Comparison of ENCODE assay signal across 9 cellular contexts in the genomic region with DNA sequence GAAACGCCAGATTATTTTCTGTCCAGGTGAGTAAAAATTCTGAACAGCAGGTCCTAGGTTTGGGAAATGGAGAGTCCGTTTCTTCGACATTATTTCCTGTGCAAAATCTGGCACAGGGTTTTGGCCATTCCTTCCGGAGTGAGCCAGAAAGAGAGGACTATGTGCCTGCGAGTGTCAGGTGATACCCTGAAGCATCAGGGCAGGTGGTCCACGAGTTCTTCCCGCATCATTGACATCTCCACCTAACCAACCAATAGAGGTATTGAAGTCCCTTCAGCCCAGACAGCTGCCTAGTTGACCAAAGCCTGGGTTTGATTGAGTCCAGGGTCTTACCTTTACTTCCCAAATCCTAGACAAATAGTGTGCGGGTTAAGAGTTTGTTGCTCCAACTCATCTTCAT. TPM values are rescaled to one million over a fixed set of nuclear protein-coding genes. Genes with fewer than 3 reads are reported as not detected.
DNase-seq lines count a peak whose midpoint lies in the region; ATAC-seq, FAIRE-seq and TF ChIP-seq lines count a peak whose summit lies in the region.
"Had no signal": no experiment of that assay in that cellular context is flagged by ENCODE, and none has a peak within 500 bp of the region (broad histone marks: within the 10 kb centered on the region; RNA-seq: fewer than 3 reads in every experiment).

No MANE protein-coding gene starts in this region.

- H3K27me3 Mint-ChIP-seq in activated T-cell treated with anti-CD3 and anti-CD28 coated beads, Interleukin-2, amount 50 U/mL, for 4 hours (ENCODE audit: low read depth): no peaks in the 10 kb centered on the region

- H3K4me3 ChIP-seq in adipocyte (ENCODE audit: low read length) (peak overlapping the region; percentile 96), lower leg skin (ENCODE audit: low read depth, poor library complexity, severe bottlenecking) (peak overlapping the region; percentile 92), tibial nerve (peak overlapping the region; percentile 76 to 94 (median 89))

- H3K9me3 ChIP-seq in adipocyte (ENCODE audit: control insufficient read depth, low read length): no peaks in the 10 kb centered on the region
- H3K9me3 ChIP-seq in tibial nerve: no peaks in the 10 kb centered on the region

- H3K27me3 ChIP-seq in adipocyte (replicated peaks; ENCODE audit: control insufficient read depth, insufficient read depth, low read length) (no peaks in the 10 kb centered on the region), tibial nerve (no peaks in the 10 kb centered on the region)

- peak overlapping the region in 3 of 4 donors; percentile 88 to 93 (median 92) for H3K27ac ChIP-seq in tibial nerve

- 25 to 37% methylated on average over 8 of the region's 8 CpGs for WGBS in lower leg skin, 2 donors
- whole genome bisulfite sequencing in tibial nerve, 2 donors: 53 to 59% methylated on average over 8 of the region's 8 CpGs

- H3K4me1 ChIP-seq in adipocyte (ENCODE audit: control insufficient read depth, insufficient read depth, low read length) (peaks cover 35% of the 10 kb centered on the region), tibial nerve (peaks cover 0 to 62% (median 22%) of the 10 kb centered on the region in 4 donors)

- H3K4me1 Mint-ChIP-seq in activated T-cell treated with anti-CD3 and anti-CD28 coated beads, Interleukin-2, amount 50 U/mL, for 4 hours (ENCODE audit: low read depth): peaks cover 52% of the 10 kb centered on the region

- H3K36me3 ChIP-seq in adipocyte (ENCODE audit: control insufficient read depth, insufficient read depth, low read length, severe bottlenecking) (no peaks in the 10 kb centered on the region), tibial nerve (peaks cover 0 to 22% (median 0%) of the 10 kb centered on the region in 3 donors)

- TF ChIP-seq POLR2A in lower leg skin (IDR thresholded peaks at IDR 0.05): no peak
- no peak for TF ChIP-seq POLR2A in tibial nerve (IDR thresholded peaks at IDR 0.05)
- TF ChIP-seq POLR2A in GM12891 (IDR thresholded peaks at IDR 0.05; ENCODE audit: low read depth, low read length): no peak

- no peak for FAIRE-seq in GM12891 (lab: Jason Lieb, UNC)

- H3K9ac ChIP-seq in adipocyte (ENCODE audit: low read length): peak overlapping the region; percentile 93

- no peak for DNase-seq in activated T-cell treated with anti-CD3 and anti-CD28 coated beads, Interleukin-2, amount 50 U/mL, for 4 hours
- DNase-seq in activated T-cell treated with anti-CD3 and anti-CD28 coated beads, Interleukin-2, amount 50 U/mL, for 1 hour: no peak
- DNase-seq in adipocyte (ENCODE audit: low read depth) (no peak), lower leg skin (ENCODE audit: low spot score in 2 of 2) (no peak), tibial nerve (ENCODE audit: low spot score in 2 of 2) (no peak), GM12891 (ENCODE audit: insufficient read length, low spot score) (no peak)
- DNase-seq in activated CD4-positive, CD25-positive, alpha-beta regulatory T cell treated with anti-CD3 and anti-CD28 coated beads, Interleukin-2, amount 50 U/mL, for 72 hours: no peak
- no peak for DNase-seq in activated CD8-positive, alpha-beta memory T cell treated with anti-CD3 and anti-CD28 coated beads, Interleukin-2, amount 50 U/mL, for 4 hours
- DNase-seq: NCI-H187 treated with DMSO at 0.1 percent for 48 hours had no signal

- ATAC-seq in activated T-cell treated with anti-CD3 and anti-CD28 coated beads, Interleukin-2, amount 50 U/mL, for 4 hours: no peak

- peaks cover 5% of the 10 kb centered on the region for H3K36me3 Mint-ChIP-seq in activated T-cell treated with anti-CD3 and anti-CD28 coated beads, Interleukin-2, amount 50 U/mL, for 4 hours (ENCODE audit: insufficient read depth)

- intact Hi-C loops in lower leg skin (cut with DNase I; ENCODE audit: low total_unique reads): loop anchor here (5.0 kb wide), 1 partner anchor 148 kb away; no protein-coding TSS in a partner anchor

- peak overlapping the region; percentile 82 for H3K4me3 Mint-ChIP-seq in activated T-cell treated with anti-CD3 and anti-CD28 coated beads, Interleukin-2, amount 50 U/mL, for 4 hours

- H3K9me3 Mint-ChIP-seq in activated T-cell treated with anti-CD3 and anti-CD28 coated beads, Interleukin-2, amount 50 U/mL, for 4 hours: no peaks in the 10 kb centered on the region

- TF ChIP-seq EP300 in tibial nerve (IDR thresholded peaks at IDR 0.05): no peak

- no peak for TF ChIP-seq CTCF in lower leg skin (IDR thresholded peaks at IDR 0.05)
- no peak for TF ChIP-seq CTCF in tibial nerve (IDR thresholded peaks at IDR 0.05)

TF ChIP-seq in GM12891, 5 proteins besides CTCF, POLR2A, EP300 and RAD21:
- TF ChIP-seq SPI1 (IDR thresholded peaks at IDR 0.05; ENCODE audit: low read depth, low read length): no peak
- no peak for TF ChIP-seq PAX5 (IDR thresholded peaks at IDR 0.05; ENCODE audit: insufficient read depth, low read length, severe bottlenecking)
- TF ChIP-seq POLR2AphosphoS5 (IDR thresholded peaks at IDR 0.05; ENCODE audit: low read depth, low read length): no peak
- no peak for TF ChIP-seq TAF1 (IDR thresholded peaks at IDR 0.05; ENCODE audit: low read depth, low read length)
- no peak for TF ChIP-seq POU2F2 (IDR thresholded peaks at IDR 0.05; ENCODE audit: low read depth, low read length)

RNA-seq across cellular contexts. Expression of a gene that starts 0.8 kb away (rescaled TPM):
- 10 to 100 TPM; 19.0 to 22.6 (median 22.2) TPM for total RNA-seq in activated T-cell treated with anti-CD3 and anti-CD28 coated beads, Interleukin-2, amount 50 U/mL, for 4 hours
- total RNA-seq in lower leg skin (10 to 100 TPM; 25.0 to 34.4 (median 32.9) TPM), tibial nerve (10 to 100 TPM; 18.3 to 36.1 (median 19.6) TPM)
- polyA plus RNA-seq in GM12891 (2012; ENCODE audit: low read depth, missing spikeins): 19.2 TPM

RNA-seq across cellular contexts. Expression of a gene that starts 1.0 kb away (rescaled TPM):
- 10 to 100 TPM; 64.1 to 66.6 (median 66.5) TPM for total RNA-seq in activated T-cell treated with anti-CD3 and anti-CD28 coated beads, Interleukin-2, amount 50 U/mL, for 4 hours
- total RNA-seq in lower leg skin: 10 to 100 TPM; 42.5 to 81.3 (median 66.1) TPM
- 100 to 1,000 TPM in 2 of 4 donors, 10 to 100 TPM in 2; 76.5 to 164 (median 115) TPM for total RNA-seq in tibial nerve
- polyA plus RNA-seq in GM12891 (2012; ENCODE audit: low read depth, missing spikeins): 36.6 TPM

RNA-seq across cellular contexts. Expression of a gene that starts 57.6 kb away (rescaled TPM):
- total RNA-seq in activated T-cell treated with anti-CD3 and anti-CD28 coated beads, Interleukin-2, amount 50 U/mL, for 4 hours: 10 to 100 TPM; 82.9 to 90.5 (median 89.2) TPM
- total RNA-seq in lower leg skin: 10 to 100 TPM; 54.3 to 94.1 (median 64.9) TPM
- total RNA-seq in tibial nerve: 10 to 100 TPM; 44.7 to 59.0 (median 51.5) TPM
- 15.2 TPM for polyA plus RNA-seq in GM12891 (2012; ENCODE audit: low read depth, missing spikeins)
